2 cellular contexts compared by ENCODE assay signal in genomic region chr17:42779304-42779941, GRCh38.
TF ChIP-seq lines count a peak whose summit lies in the region.

No MANE protein-coding gene starts in this region.

TF ChIP-seq in A549, 52 proteins besides CTCF, POLR2A, EP300 and RAD21:
- no peak for TF ChIP-seq NR3C1 (IDR thresholded peaks at IDR 0.05)
- no peak for TF ChIP-seq TP53 (CRISPR knock-in tag; IDR thresholded peaks at IDR 0.05)
- no peak for TF ChIP-seq HOXB13 (CRISPR knock-in tag; IDR thresholded peaks at IDR 0.05; ENCODE audit: low read depth)
- TF ChIP-seq HMGXB4 (CRISPR knock-in tag; IDR thresholded peaks at IDR 0.05; ENCODE audit: borderline replicate concordance), result no peak
- no peak for TF ChIP-seq E2F6 (IDR thresholded peaks at IDR 0.05; ENCODE audit: borderline replicate concordance, low read depth)
- no peak for TF ChIP-seq HEYL (CRISPR knock-in tag; IDR thresholded peaks at IDR 0.05)
- no peak for TF ChIP-seq HDAC2 (IDR thresholded peaks at IDR 0.05)
- TF ChIP-seq, protein P1, sequence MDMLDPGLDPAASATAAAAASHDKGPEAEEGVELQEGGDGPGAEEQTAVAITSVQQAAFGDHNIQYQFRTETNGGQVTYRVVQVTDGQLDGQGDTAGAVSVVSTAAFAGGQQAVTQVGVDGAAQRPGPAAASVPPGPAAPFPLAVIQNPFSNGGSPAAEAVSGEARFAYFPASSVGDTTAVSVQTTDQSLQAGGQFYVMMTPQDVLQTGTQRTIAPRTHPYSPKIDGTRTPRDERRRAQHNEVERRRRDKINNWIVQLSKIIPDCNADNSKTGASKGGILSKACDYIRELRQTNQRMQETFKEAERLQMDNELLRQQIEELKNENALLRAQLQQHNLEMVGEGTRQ (IDR thresholded peaks at IDR 0.05), result no peak
- TF ChIP-seq FOSB (CRISPR knock-in tag; IDR thresholded peaks at IDR 0.05), result no peak
- TF ChIP-seq RARB (CRISPR knock-in tag; IDR thresholded peaks at IDR 0.05), result no peak
- no peak for TF ChIP-seq RNF2 (IDR thresholded peaks at IDR 0.05; ENCODE audit: borderline replicate concordance, low read depth)
- TF ChIP-seq, protein P2, sequence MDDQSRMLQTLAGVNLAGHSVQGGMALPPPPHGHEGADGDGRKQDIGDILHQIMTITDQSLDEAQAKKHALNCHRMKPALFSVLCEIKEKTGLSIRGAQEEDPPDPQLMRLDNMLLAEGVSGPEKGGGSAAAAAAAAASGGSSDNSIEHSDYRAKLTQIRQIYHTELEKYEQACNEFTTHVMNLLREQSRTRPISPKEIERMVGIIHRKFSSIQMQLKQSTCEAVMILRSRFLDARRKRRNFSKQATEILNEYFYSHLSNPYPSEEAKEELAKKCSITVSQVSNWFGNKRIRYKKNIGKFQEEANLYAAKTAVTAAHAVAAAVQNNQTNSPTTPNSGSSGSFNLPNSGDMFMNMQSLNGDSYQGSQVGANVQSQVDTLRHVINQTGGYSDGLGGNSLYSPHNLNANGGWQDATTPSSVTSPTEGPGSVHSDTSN (IDR thresholded peaks at IDR 0.05), result no peak
- no peak for TF ChIP-seq ESRRA (IDR thresholded peaks at IDR 0.05; ENCODE audit: borderline replicate concordance, low read length)
- TF ChIP-seq PHF8 (IDR thresholded peaks at IDR 0.05; ENCODE audit: borderline replicate concordance, low read depth), result no peak
- TF ChIP-seq EHMT2 (IDR thresholded peaks at IDR 0.05; ENCODE audit: low read depth), result no peak
- no peak for TF ChIP-seq SREBF2 (IDR thresholded peaks at IDR 0.05)
- no peak for TF ChIP-seq KDM5A (IDR thresholded peaks at IDR 0.05)
- TF ChIP-seq SMC3 (IDR thresholded peaks at IDR 0.05), result no peak
TF ChIP-seq in A549: peak in this region for 0.

TF ChIP-seq in K562, 482 proteins besides CTCF, POLR2A, EP300 and RAD21:
- TF ChIP-seq RUNX1 (IDR thresholded peaks at IDR 0.05; ENCODE audit: low read depth), result no peak
- TF ChIP-seq NCOA4 (IDR thresholded peaks at IDR 0.05; ENCODE audit: partially characterized antibody), result no peak
- no peak for TF ChIP-seq SAP30 (IDR thresholded peaks at IDR 0.05; ENCODE audit: borderline replicate concordance, insufficient read depth, low read depth, low read length, poor library complexity, severe bottlenecking)
- TF ChIP-seq, protein P3, sequence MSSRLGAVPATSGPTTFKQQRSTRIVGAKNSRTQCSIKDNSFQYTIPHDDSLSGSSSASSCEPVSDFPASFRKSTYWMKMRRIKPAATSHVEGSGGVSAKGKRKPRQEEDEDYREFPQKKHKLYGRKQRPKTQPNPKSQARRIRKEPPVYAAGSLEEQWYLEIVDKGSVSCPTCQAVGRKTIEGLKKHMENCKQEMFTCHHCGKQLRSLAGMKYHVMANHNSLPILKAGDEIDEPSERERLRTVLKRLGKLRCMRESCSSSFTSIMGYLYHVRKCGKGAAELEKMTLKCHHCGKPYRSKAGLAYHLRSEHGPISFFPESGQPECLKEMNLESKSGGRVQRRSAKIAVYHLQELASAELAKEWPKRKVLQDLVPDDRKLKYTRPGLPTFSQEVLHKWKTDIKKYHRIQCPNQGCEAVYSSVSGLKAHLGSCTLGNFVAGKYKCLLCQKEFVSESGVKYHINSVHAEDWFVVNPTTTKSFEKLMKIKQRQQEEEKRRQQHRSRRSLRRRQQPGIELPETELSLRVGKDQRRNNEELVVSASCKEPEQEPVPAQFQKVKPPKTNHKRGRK (tag; IDR thresholded peaks at IDR 0.05), result no peak
- TF ChIP-seq HNRNPLL (IDR thresholded peaks at IDR 0.05; ENCODE audit: low read depth, low read length, poor library complexity, severe bottlenecking), result peak; percentile 7
- peak in 1 of 2 experiments; percentile 6 for TF ChIP-seq E2F6 (IDR thresholded peaks at IDR 0.05; ENCODE audit: borderline replicate concordance in 1 of 2, extremely low read depth in 1 of 2, insufficient read depth in 1 of 2, insufficient read length in 1 of 2, low read depth in 1 of 2, low read length in 1 of 2, poor library complexity in 1 of 2, severe bottlenecking in 1 of 2)
